Comparison of ENCODE assay signal across 17 cellular contexts in genomic region chr2:30221531-30221930, GRCh38.
"Had no signal": no experiment of that assay in that cellular context is flagged by ENCODE, and none has a peak within 500 bp of the region (broad histone marks: within the 10 kb centered on the region; RNA-seq: fewer than 3 reads in every experiment).

No MANE protein-coding gene starts in this region.

- H3K36me3 Mint-ChIP-seq: stimulated activated naive B cell treated with anti-CD40 and anti-IgM and Interleukin-4, amounts not matched to agents 10 μg/mL and 1 μg/mL and 100 μg/mL, for 72 hours had no signal

- H3K4me3 ChIP-seq: esophagus squamous epithelium, pancreas, transverse colon, vagina had no signal

- H3K27ac Mint-ChIP-seq: activated T-cell treated with anti-CD3 and anti-CD28 coated beads, Interleukin-2, amount 50 U/mL, for 24 hours; stimulated activated naive B cell treated with anti-CD40 and anti-IgM and Interleukin-4, amounts not matched to agents 10 μg/mL and 1 μg/mL and 100 μg/mL, for 72 hours had no signal

- ATAC-seq: pancreas; stimulated activated naive B cell treated with anti-CD40 and anti-IgM and Interleukin-4, amounts not matched to agents 10 μg/mL and 1 μg/mL and 100 μg/mL, for 72 hours had no signal

- H3K27ac ChIP-seq: esophagus squamous epithelium, pancreas, transverse colon, vagina had no signal

- H3K27me3 Mint-ChIP-seq: activated T-cell treated with anti-CD3 and anti-CD28 coated beads, Interleukin-2, amount 50 U/mL, for 24 hours; stimulated activated naive B cell treated with anti-CD40 and anti-IgM and Interleukin-4, amounts not matched to agents 10 μg/mL and 1 μg/mL and 100 μg/mL, for 72 hours had no signal

- H3K9me3 Mint-ChIP-seq: activated T-cell treated with anti-CD3 and anti-CD28 coated beads, Interleukin-2, amount 50 U/mL, for 24 hours; neural crest cell; stimulated activated naive B cell treated with anti-CD40 and anti-IgM and Interleukin-4, amounts not matched to agents 10 μg/mL and 1 μg/mL and 100 μg/mL, for 72 hours; T-helper 2 cell treated with Interferon-gamma antibody and Interleukin-4, amounts not matched to agents 5 μg/mL and 100 μg/mL, for 36 hours had no signal

- H3K27me3 ChIP-seq: esophagus squamous epithelium, pancreas, vagina had no signal

- FAIRE-seq: colon, pancreas had no signal

- H3K9me3 ChIP-seq: esophagus squamous epithelium, pancreas, transverse colon, vagina had no signal

- DNase-seq: activated CD4-positive, alpha-beta T cell treated with anti-CD3 and anti-CD28 coated beads, Interleukin-2, amount 50 U/mL, for 1 hour; activated CD4-positive, CD25-positive, alpha-beta regulatory T cell; activated naive CD4-positive, alpha-beta T cell treated with anti-CD3 and anti-CD28 coated beads, Interleukin-2, amount 50 U/mL, for 16 hours; activated T-cell treated with anti-CD3 and anti-CD28 coated beads, Interleukin-2, amount 50 U/mL, for 24 hours; caudate nucleus; esophagus squamous epithelium; glutamatergic neuron; hypothalamus; pancreas; stimulated activated CD4-positive, alpha-beta T cell treated with anti-CD3 and anti-CD28 coated beads, Interleukin-12 subunit alpha, Interleukin-12 subunit beta, amount 100 ng/mL, for 4 hours; stimulated activated CD4-positive, alpha-beta T cell treated with anti-CD3 and anti-CD28 coated beads, Interleukin-2, amount 100 ng/mL, for 24 hours; stimulated activated naive B cell treated with anti-CD40 and anti-IgM and Interleukin-4, amounts not matched to agents 10 μg/mL and 1 μg/mL and 100 μg/mL, for 72 hours; transverse colon had no signal

- H3K36me3 ChIP-seq: esophagus squamous epithelium, pancreas, transverse colon, vagina had no signal

- H3K4me3 Mint-ChIP-seq: activated T-cell treated with anti-CD3 and anti-CD28 coated beads, Interleukin-2, amount 50 U/mL, for 24 hours; neural crest cell; stimulated activated naive B cell treated with anti-CD40 and anti-IgM and Interleukin-4, amounts not matched to agents 10 μg/mL and 1 μg/mL and 100 μg/mL, for 72 hours; T-helper 2 cell treated with Interferon-gamma antibody and Interleukin-4, amounts not matched to agents 5 μg/mL and 100 μg/mL, for 36 hours had no signal
